In the genomic region with DNA sequence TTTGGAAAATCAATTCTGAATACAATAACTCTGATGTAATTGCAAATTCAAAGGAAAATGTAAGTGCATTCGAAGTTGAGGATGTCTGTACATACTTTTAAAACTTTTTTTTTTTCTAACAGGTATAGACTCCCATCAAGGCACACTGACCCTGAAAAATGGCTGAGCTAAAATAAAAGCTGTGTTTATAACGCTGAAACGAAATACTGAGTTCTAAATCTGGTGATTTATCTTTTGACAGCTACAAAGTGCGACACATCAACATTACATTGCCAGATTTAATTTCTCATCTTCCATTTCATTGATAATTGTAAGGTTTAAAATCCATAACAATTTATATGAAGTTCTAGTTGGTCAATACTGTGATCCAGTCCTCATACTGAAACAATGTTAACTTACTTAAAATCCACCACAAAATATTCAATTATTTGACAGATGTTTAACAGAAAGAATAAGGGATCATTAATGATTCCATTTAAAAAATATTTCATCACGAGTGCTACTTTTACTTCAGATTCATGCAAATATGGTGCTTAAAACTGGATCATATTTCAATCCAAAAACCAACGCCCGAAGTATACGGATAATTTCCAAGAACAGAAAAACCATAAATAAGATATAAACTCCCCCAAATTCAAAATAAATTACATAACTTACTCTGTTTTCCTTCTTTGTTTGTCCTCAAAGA, we compare ENCODE assay signal across 8 cellular contexts. TPM values are rescaled to one million over a fixed set of nuclear protein-coding genes. Genes with fewer than 3 reads are reported as not detected.
DNase-seq lines count a peak whose midpoint lies in the region; ATAC-seq lines count a peak whose summit lies in the region.

No MANE protein-coding gene starts in this region.

- no peaks in the 10 kb centered on the region for H3K27me3 ChIP-seq in BLaER1
- H3K27me3 ChIP-seq in Karpas-422 (ENCODE audit: low read length), result no peaks in the 10 kb centered on the region

- POLR2A ChIA-PET in naive thymus-derived CD8-positive, alpha-beta T cell (lab: Charles Lee), result no interaction called here

- H3K4me3 ChIP-seq in BLaER1, result peak overlapping the region; percentile 92
- peak overlapping the region; percentile 83 for H3K4me3 ChIP-seq in Karpas-422 (ENCODE audit: low read length)

- no peaks in the 10 kb centered on the region for H3K36me3 ChIP-seq in BLaER1
- peaks cover 2% of the 10 kb centered on the region; the same call in 1 of the 2 replicates for H3K36me3 ChIP-seq in Karpas-422 (ENCODE audit: insufficient read depth, low read length)

- H3K27ac ChIP-seq in BLaER1 (no peak overlapping the region), Karpas-422 (ENCODE audit: low read length) (peak overlapping the region; percentile 61), cingulate gyrus (ENCODE audit: low read depth, low read length) (peak overlapping the region; percentile 86)

- H3K79me2 ChIP-seq in Karpas-422 (ENCODE audit: low read length), result peaks cover 59% of the 10 kb centered on the region

- H2AFZ ChIP-seq in Karpas-422 (ENCODE audit: low read length), result 0 out of 2 replicates have a peak overlapping the region, but pooled peaks have one; percentile 58

- no peaks in the 10 kb centered on the region for H3K9me2 ChIP-seq in Karpas-422 (replicated peaks; ENCODE audit: insufficient read depth, low read length)

- H3K27me3 Mint-ChIP-seq in naive thymus-derived CD8-positive, alpha-beta T cell, result no peaks in the 10 kb centered on the region

- no peaks in the 10 kb centered on the region for H3K9me3 Mint-ChIP-seq in naive thymus-derived CD8-positive, alpha-beta T cell

- peak overlapping the region; percentile 93 for H3K9ac ChIP-seq in BLaER1
- peak overlapping the region; percentile 79 for H3K9ac ChIP-seq in Karpas-422 (ENCODE audit: low read length)

- peaks cover 0 to 4% (median 1%) of the 10 kb centered on the region in 3 donors for H3K36me3 Mint-ChIP-seq in naive thymus-derived CD8-positive, alpha-beta T cell

- H3K9me3 ChIP-seq in BLaER1 (no peaks in the 10 kb centered on the region), Karpas-422 (ENCODE audit: low read length) (no peaks in the 10 kb centered on the region)

- peaks cover 42% of the 10 kb centered on the region for H3K4me1 ChIP-seq in BLaER1
- H3K4me1 ChIP-seq in Karpas-422 (ENCODE audit: low read length), result peaks cover 51% of the 10 kb centered on the region

- ATAC-seq in naive thymus-derived CD8-positive, alpha-beta T cell, result no peak

- H3K4me2 ChIP-seq in BLaER1, result peak overlapping the region; percentile 93
- H3K4me2 ChIP-seq in Karpas-422 (ENCODE audit: low read depth, low read length, poor library complexity, severe bottlenecking), result peak overlapping the region; percentile 90

- peaks cover 11 to 56% (median 42%) of the 10 kb centered on the region in 4 donors for H3K4me1 Mint-ChIP-seq in naive thymus-derived CD8-positive, alpha-beta T cell

- intact Hi-C loops in posterior cingulate gyrus (cut with DNase I), result loop anchor here (5.0 to 10.0 kb wide), 3 partner anchors 297 to 670 kb away; a partner anchor contains a TSS

- DNase-seq in Karpas-422 (peak; percentile 61), SK-N-DZ (ENCODE audit: low spot score) (no peak), posterior cingulate gyrus (no peak), DMS153 treated with DMSO at 0.1 percent for 48 hours (lab: John Stamatoyannopoulos, UW; ENCODE audit: unreplicated experiment) (no peak), COR-L47 (lab: John Stamatoyannopoulos, UW) (no peak)
- DNase-seq in naive thymus-derived CD8-positive, alpha-beta T cell, result no peak

- peaks cover 20% of the 10 kb centered on the region; the same call in 1 of the 2 replicates for H4K20me1 ChIP-seq in BLaER1
- H4K20me1 ChIP-seq in Karpas-422 (ENCODE audit: insufficient read depth, low read depth, low read length), result no peaks in the 10 kb centered on the region

- H3K4me3 Mint-ChIP-seq in naive thymus-derived CD8-positive, alpha-beta T cell, result peak overlapping the region; percentile 81 to 94 (median 90)

- H3K27ac Mint-ChIP-seq in naive thymus-derived CD8-positive, alpha-beta T cell, result peak overlapping the region in 8 of 10 donors; percentile 78 to 92 (median 85)

RNA-seq across cellular contexts. Expression of a gene that starts 1.4 kb away (rescaled TPM):
- total RNA-seq in Karpas-422 (2014; rRNA removed; shearing (Covaris generic); ENCODE audit: low replicate concordance), result 8.5 and 33.5 TPM in 2 replicates
- 10 to 100 TPM; 26.6 TPM for total RNA-seq in naive thymus-derived CD8-positive, alpha-beta T cell
- polyA plus RNA-seq in naive thymus-derived CD8-positive, alpha-beta T cell, result 10 to 100 TPM in 1 of 3 donors, 1 to 10 TPM in 2; 6.9 to 11.3 (median 7.0) TPM
- 13.1 and 13.9 TPM in 2 replicates for polyA plus RNA-seq in SK-N-DZ (2014; cell fraction: cytosol; rRNA removed)
- polyA plus RNA-seq in SK-N-DZ (2014; cell fraction: nucleus; rRNA removed), result 15.0 and 18.2 TPM in 2 replicates
